Comparison of ENCODE assay signal across 8 cellular contexts in genomic region chr11:118789501-118790356, GRCh38. TPM values are rescaled to one million over a fixed set of nuclear protein-coding genes. Genes with fewer than 3 reads are reported as not detected.
A peak's percentile ranks its signal among the peaks of the same experiment; 100 is the strongest.
DNase-seq lines count a peak whose midpoint lies in the region; ATAC-seq and TF ChIP-seq lines count a peak whose summit lies in the region.

No MANE protein-coding gene starts in this region.

- H3K36me3 Mint-ChIP-seq in Calu3 (ENCODE audit: insufficient read depth, unreplicated experiment) (peaks cover 51% of the 10 kb centered on the region), MCF 10A (ENCODE audit: insufficient read depth, unreplicated experiment) (peaks cover 55% of the 10 kb centered on the region)

- H3K4me3 ChIP-seq in H7 (ENCODE audit: insufficient read depth, low read depth, low read length) (peak overlapping the region; percentile 85), Panc1 (ENCODE audit: low read depth in 2 of 2, low read length in 2 of 2) (peak overlapping the region; percentile 77 to 91)

- intact Hi-C loops in Calu3 (cut with micrococcal nuclease; ENCODE audit: unreplicated experiment), result no loop called here
- intact Hi-C loops in Panc1 (cut with micrococcal nuclease; ENCODE audit: unreplicated experiment), result no loop called here
- intact Hi-C loops in MCF 10A (cut with micrococcal nuclease), result loop anchor here (1.0 to 5.0 kb wide), 5 partner anchors 58 to 167 kb away; partner anchors contain the start of gene UPK2

- H3K27me3 ChIP-seq in H7 (ENCODE audit: control insufficient read depth, insufficient read depth, low read length), result no peaks in the 10 kb centered on the region
- no peaks in the 10 kb centered on the region for H3K27me3 ChIP-seq in Panc1 (ENCODE audit: control insufficient read depth, insufficient read depth, low read length)

- no peaks in the 10 kb centered on the region for H3K9me3 Mint-ChIP-seq in Calu3 (ENCODE audit: low read depth, unreplicated experiment)
- H3K9me3 Mint-ChIP-seq in MCF 10A (ENCODE audit: unreplicated experiment), result no peaks in the 10 kb centered on the region

- H3K4me1 ChIP-seq in Panc1 (ENCODE audit: control insufficient read depth, insufficient read depth, low read length), result peaks cover 36% of the 10 kb centered on the region

- DNase-seq in Calu3 (no peak), H7 (peak; percentile 37), Panc1 (ENCODE audit: low read depth, low spot score) (no peak), MCF 10A (ENCODE audit: unreplicated experiment) (peak; percentile 34), kidney glomerular epithelial cell (lab: John Stamatoyannopoulos, UW) (peak; percentile 23)
- DNase-seq in stimulated activated CD4-positive, alpha-beta T cell treated with anti-CD3 and anti-CD28 coated beads, Interleukin-4, amount 100 ng/mL, for 24 hours, result peak; percentile 43

- H3K4me1 Mint-ChIP-seq in Calu3 (ENCODE audit: low read depth, unreplicated experiment) (no peaks in the 10 kb centered on the region), MCF 10A (ENCODE audit: insufficient read depth, unreplicated experiment) (peaks cover 5% of the 10 kb centered on the region)

- peak overlapping the region; percentile 83 for H3K4me3 Mint-ChIP-seq in Calu3 (ENCODE audit: low read depth, unreplicated experiment)
- peak overlapping the region; percentile 99 for H3K4me3 Mint-ChIP-seq in MCF 10A (ENCODE audit: unreplicated experiment)

- H3K27ac ChIP-seq in Panc1 (ENCODE audit: low read length), result peak overlapping the region; percentile 98

- CTCF ChIA-PET in Calu3 (lab: Charles Lee) (interaction anchor here (1.0 kb wide), 1 partner anchor 100 kb away, joined by 3 read pairs; no protein-coding TSS in a partner anchor), Panc1 (lab: Charles Lee) (interaction anchor here (0.8 kb wide), 1 partner anchor 103 kb away, joined by 3 read pairs; no protein-coding TSS in a partner anchor), MCF 10A (lab: Yijun Ruan, JAX) (interaction anchor here (0.6 to 5.0 kb wide), 23 partner anchors 14 to 569 kb away, joined by 3 to 58 read pairs (median 3); no protein-coding TSS in a partner anchor)

- POLR2A ChIA-PET in Panc1 (lab: Charles Lee) (no interaction called here), MCF 10A (lab: Yijun Ruan, JAX) (interaction anchor here (0.6 to 5.9 kb wide), 30 partner anchors 10 to 907 kb away, joined by 3 to 98 read pairs (median 4); partner anchors contain the start of genes C2CD2L and HYOU1)

- H3K27me3 Mint-ChIP-seq in Calu3 (ENCODE audit: unreplicated experiment) (no peaks in the 10 kb centered on the region), MCF 10A (ENCODE audit: insufficient read depth, unreplicated experiment) (no peaks in the 10 kb centered on the region)

- TF ChIP-seq CTCF in Calu3 (IDR thresholded peaks at IDR 0.05; ENCODE audit: unreplicated experiment), result no peak
- TF ChIP-seq CTCF in Panc1 (IDR thresholded peaks at IDR 0.05), result no peak
- TF ChIP-seq CTCF in MCF 10A (IDR thresholded peaks at IDR 0.05; ENCODE audit: unreplicated experiment), result no peak

- H3K36me3 ChIP-seq in H7 (replicated peaks; ENCODE audit: control insufficient read depth, insufficient read depth, low read length) (peaks cover 3% of the 10 kb centered on the region), Panc1 (ENCODE audit: control insufficient read depth, insufficient read depth, low read length) (peaks cover 18% of the 10 kb centered on the region)

- H3K9me3 ChIP-seq in Panc1 (ENCODE audit: control insufficient read depth, insufficient read depth, low read depth, low read length), result no peaks in the 10 kb centered on the region

- no peak for ATAC-seq in Panc1
- no peak for ATAC-seq in HG03442 (IDR thresholded peaks at IDR 0.05; ENCODE audit: unreplicated experiment)
- no peak for ATAC-seq in GM21723 (IDR thresholded peaks at IDR 0.05; ENCODE audit: unreplicated experiment)

- TSS peak; percentile 40 for BruUV-seq in Calu3 (replicated peaks; lab: Mats Ljungman, UMichigan)
- TSS peak; percentile 78 for BruUV-seq in Panc1 (replicated peaks; lab: Mats Ljungman, UMichigan)
- BruUV-seq in MCF 10A (replicated peaks; lab: Mats Ljungman, UMichigan), result TSS peak; percentile 24

- H3K27ac Mint-ChIP-seq in Calu3 (ENCODE audit: unreplicated experiment) (peak overlapping the region; percentile 69), MCF 10A (ENCODE audit: low read depth, unreplicated experiment) (peak overlapping the region; percentile 100)

- in situ Hi-C loops in Panc1 (cut with HindIII; ENCODE audit: low pct_unique_long_range_greater_than_20kb, low sequenced_read_pairs), result loop anchor here (5.0 kb wide), 1 partner anchor 228 kb away; the partner anchor contains the start of genes RPS25 and TRAPPC4

RNA-seq across cellular contexts. Expression of gene DDX6, which starts 1.2 kb away (rescaled TPM):
- total RNA-seq in Calu3 (2022) (82.4 and 84.3 TPM in 2 replicates), Panc1 (2021; ENCODE audit: unreplicated experiment) (155 TPM), MCF 10A (2022) (111 and 143 TPM in 2 replicates)
- total RNA-seq in H7 (2014; rRNA removed; shearing (Covaris generic)), result 72.1 and 118 TPM in 2 replicates
- 35.7 TPM for polyA plus RNA-seq in Panc1 (2012; ENCODE audit: insufficient read length)

Comparison
In these comparisons a context has a peak if more than half of its experiments do, and no peak if none do; other contexts are left out.
1. DNase-seq: peak in H7 (single experiment), MCF 10A (single experiment), kidney glomerular epithelial cell (single experiment) and stimulated activated CD4-positive, alpha-beta T cell treated with anti-CD3 and anti-CD28 coated beads, Interleukin-4, amount 100 ng/mL, for 24 hours (single experiment); none in Calu3 (single experiment) and Panc1 (single experiment).